1 cellular context compared by ENCODE assay signal in the genomic region with DNA sequence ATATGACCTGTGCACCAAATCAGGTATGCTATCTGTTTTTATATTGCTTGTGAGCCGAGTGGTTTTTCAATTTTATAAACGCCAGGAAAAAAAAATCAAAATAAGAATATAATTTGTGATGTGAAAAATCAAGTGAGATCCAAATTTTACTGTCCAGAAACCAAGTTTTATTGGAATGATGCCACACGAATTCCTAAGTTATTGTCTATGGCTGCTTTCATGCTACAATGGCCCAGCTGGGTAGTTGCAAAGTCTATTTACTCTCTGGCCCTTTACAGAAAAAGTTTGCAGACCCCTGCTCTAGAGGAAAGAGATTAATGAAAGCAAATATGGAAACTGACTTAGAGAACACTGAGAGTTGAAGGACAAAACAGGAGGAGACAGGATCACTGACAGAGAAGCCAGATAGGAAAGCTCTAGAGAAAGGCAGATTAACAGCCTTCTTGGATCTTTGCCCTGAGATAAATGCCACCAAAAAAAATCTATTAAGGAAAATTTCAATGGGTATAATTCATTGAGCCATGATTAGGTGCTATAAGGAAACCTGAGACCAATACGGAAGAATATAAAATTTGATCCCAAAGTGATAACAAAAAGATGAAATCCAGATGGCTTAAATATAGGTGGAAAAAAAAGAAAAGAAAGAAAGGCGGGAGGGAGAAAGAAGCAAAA.
TF ChIP-seq lines count a peak whose summit lies in the region.

No MANE protein-coding gene starts in this region.

TF ChIP-seq in SK-N-SH, 30 proteins besides CTCF, POLR2A, EP300 and RAD21 (continued from another document):
- TF ChIP-seq, protein P1, sequence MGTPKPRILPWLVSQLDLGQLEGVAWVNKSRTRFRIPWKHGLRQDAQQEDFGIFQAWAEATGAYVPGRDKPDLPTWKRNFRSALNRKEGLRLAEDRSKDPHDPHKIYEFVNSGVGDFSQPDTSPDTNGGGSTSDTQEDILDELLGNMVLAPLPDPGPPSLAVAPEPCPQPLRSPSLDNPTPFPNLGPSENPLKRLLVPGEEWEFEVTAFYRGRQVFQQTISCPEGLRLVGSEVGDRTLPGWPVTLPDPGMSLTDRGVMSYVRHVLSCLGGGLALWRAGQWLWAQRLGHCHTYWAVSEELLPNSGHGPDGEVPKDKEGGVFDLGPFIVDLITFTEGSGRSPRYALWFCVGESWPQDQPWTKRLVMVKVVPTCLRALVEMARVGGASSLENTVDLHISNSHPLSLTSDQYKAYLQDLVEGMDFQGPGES (IDR thresholded peaks at IDR 0.05; ENCODE audit: low read depth, low read length) = no peak
- TF ChIP-seq POLR2AphosphoS5 (IDR thresholded peaks at IDR 0.05; ENCODE audit: low read depth, low read length) = 0 out of 2 replicates have a peak, but pooled peaks have one; percentile 31
- TF ChIP-seq SIN3A (IDR thresholded peaks at IDR 0.05; ENCODE audit: borderline replicate concordance, low read depth, low read length) = no peak
- TF ChIP-seq ELF1 (IDR thresholded peaks at IDR 0.05) = no peak
